22 cellular contexts compared by ENCODE assay signal in genomic region chr1:246373828-246374569, GRCh38.
DNase-seq lines count a peak whose midpoint lies in the region; ATAC-seq and TF ChIP-seq lines count a peak whose summit lies in the region.
"Had no signal": no experiment of that assay in that cellular context is flagged by ENCODE, and none has a peak within 500 bp of the region (broad histone marks: within the 10 kb centered on the region; RNA-seq: fewer than 3 reads in every experiment).

No MANE protein-coding gene starts in this region.

- no peak overlapping the region for H3K4me3 ChIP-seq in choroid plexus epithelial cell (ENCODE audit: low read depth, low read length)
- H3K4me3 ChIP-seq: SJSA1 had no signal

- no peaks in the 10 kb centered on the region for H3K4me1 Mint-ChIP-seq in activated T-cell treated with anti-CD3 and anti-CD28 coated beads, Interleukin-2, amount 50 U/mL, for 24 hours (ENCODE audit: low read depth)
- no peaks in the 10 kb centered on the region for H3K4me1 Mint-ChIP-seq in activated T-cell treated with anti-CD3 and anti-CD28 coated beads, Interleukin-2, amount 50 U/mL, for 72 hours (ENCODE audit: low read depth)
- H3K4me1 Mint-ChIP-seq in neural crest cell: peaks cover 13% of the 10 kb centered on the region

- H3K27ac Mint-ChIP-seq in activated T-cell treated with anti-CD3 and anti-CD28 coated beads, Interleukin-2, amount 50 U/mL, for 24 hours: peak overlapping the region; percentile 2
- H3K27ac Mint-ChIP-seq in activated T-cell treated with anti-CD3 and anti-CD28 coated beads, Interleukin-2, amount 50 U/mL, for 72 hours: no peak overlapping the region
- peak overlapping the region; percentile 3 for H3K27ac Mint-ChIP-seq in neural crest cell (ENCODE audit: unreplicated experiment)
- H3K27ac Mint-ChIP-seq: CD8-positive, alpha-beta memory T cell had no signal

- no peak overlapping the region for H3K4me3 Mint-ChIP-seq in activated T-cell treated with anti-CD3 and anti-CD28 coated beads, Interleukin-2, amount 50 U/mL, for 24 hours
- no peak overlapping the region for H3K4me3 Mint-ChIP-seq in activated T-cell treated with anti-CD3 and anti-CD28 coated beads, Interleukin-2, amount 50 U/mL, for 72 hours
- no peak overlapping the region for H3K4me3 Mint-ChIP-seq in neural crest cell
- H3K4me3 Mint-ChIP-seq: CD8-positive, alpha-beta memory T cell had no signal

- H3K27me3 Mint-ChIP-seq in activated T-cell treated with anti-CD3 and anti-CD28 coated beads, Interleukin-2, amount 50 U/mL, for 24 hours: no peaks in the 10 kb centered on the region
- no peaks in the 10 kb centered on the region for H3K27me3 Mint-ChIP-seq in activated T-cell treated with anti-CD3 and anti-CD28 coated beads, Interleukin-2, amount 50 U/mL, for 72 hours (ENCODE audit: low read depth)
- H3K27me3 Mint-ChIP-seq in neural crest cell (ENCODE audit: low read depth): no peaks in the 10 kb centered on the region
- H3K27me3 Mint-ChIP-seq: CD8-positive, alpha-beta memory T cell had no signal

- ATAC-seq in activated T-cell treated with anti-CD3 and anti-CD28 coated beads, Interleukin-2, amount 50 U/mL, for 72 hours (replicated peaks in 1 of 2): no peak
- no peak for ATAC-seq in GM19035 (IDR thresholded peaks at IDR 0.05; ENCODE audit: unreplicated experiment)
- ATAC-seq: Right ventricle myocardium inferior had no signal

- DNase-seq in activated T-cell treated with anti-CD3 and anti-CD28 coated beads, Interleukin-2, amount 50 U/mL, for 24 hours: no peak
- no peak for DNase-seq in activated T-cell treated with anti-CD3 and anti-CD28 coated beads, Interleukin-2, amount 50 U/mL, for 72 hours
- peak; percentile 86 for DNase-seq in choroid plexus epithelial cell (ENCODE audit: low read depth)
- DNase-seq in foreskin melanocyte: peak; percentile 77
- DNase-seq in neural crest cell (ENCODE audit: low read depth, low spot score): no peak
- no peak for DNase-seq in DMS153 (lab: John Stamatoyannopoulos, UW)
- no peak for DNase-seq in SKM-1 treated with dmso at 0.1 percent for 144 hours (lab: John Stamatoyannopoulos, UW; ENCODE audit: unreplicated experiment)
- DNase-seq: AML-193; C1 segment of cervical spinal cord; CD8-positive, alpha-beta memory T cell; DMS79; KBM-7; NCI-H1092 treated with DMSO at 0.1 percent for 48 hours; NCI-H1436 treated with DMSO at 0.1 percent for 48 hours; NCI-H1930; NCI-H2227 treated with DMSO at 0.1 percent for 48 hours; NCI-H510A; NCI-H748 treated with DMSO at 0.1 percent for 48 hours; OCI-M1 had no signal

- TF ChIP-seq CTCF in choroid plexus epithelial cell (conservative IDR thresholded peaks at IDR 0.05; ENCODE audit: low read depth, low read length) (no peak), neural crest cell (conservative IDR thresholded peaks at IDR 0.05) (no peak)

- H3K9me3 Mint-ChIP-seq in activated T-cell treated with anti-CD3 and anti-CD28 coated beads, Interleukin-2, amount 50 U/mL, for 24 hours: no peaks in the 10 kb centered on the region
- H3K9me3 Mint-ChIP-seq in activated T-cell treated with anti-CD3 and anti-CD28 coated beads, Interleukin-2, amount 50 U/mL, for 72 hours: no peaks in the 10 kb centered on the region
- no peaks in the 10 kb centered on the region for H3K9me3 Mint-ChIP-seq in neural crest cell

- peaks cover 2% of the 10 kb centered on the region for H3K36me3 Mint-ChIP-seq in activated T-cell treated with anti-CD3 and anti-CD28 coated beads, Interleukin-2, amount 50 U/mL, for 24 hours (ENCODE audit: low read depth)
- H3K36me3 Mint-ChIP-seq in activated T-cell treated with anti-CD3 and anti-CD28 coated beads, Interleukin-2, amount 50 U/mL, for 72 hours (ENCODE audit: insufficient read depth in 2 of 2): no peaks in the 10 kb centered on the region
- H3K36me3 Mint-ChIP-seq in neural crest cell (ENCODE audit: low read depth): no peaks in the 10 kb centered on the region

Comparison
In these comparisons a context has a peak if more than half of its experiments do, and no peak if none do; other contexts are left out.
1. DNase-seq: peak in choroid plexus epithelial cell (single experiment) and foreskin melanocyte (single experiment); none in activated T-cell treated with anti-CD3 and anti-CD28 coated beads, Interleukin-2, amount 50 U/mL, for 24 hours (single experiment), activated T-cell treated with anti-CD3 and anti-CD28 coated beads, Interleukin-2, amount 50 U/mL, for 72 hours (0 of 2), neural crest cell (single experiment), DMS153 (single experiment) and SKM-1 treated with dmso at 0.1 percent for 144 hours (single experiment).